ENCODE assay signal across 9 cellular contexts in the genomic region with DNA sequence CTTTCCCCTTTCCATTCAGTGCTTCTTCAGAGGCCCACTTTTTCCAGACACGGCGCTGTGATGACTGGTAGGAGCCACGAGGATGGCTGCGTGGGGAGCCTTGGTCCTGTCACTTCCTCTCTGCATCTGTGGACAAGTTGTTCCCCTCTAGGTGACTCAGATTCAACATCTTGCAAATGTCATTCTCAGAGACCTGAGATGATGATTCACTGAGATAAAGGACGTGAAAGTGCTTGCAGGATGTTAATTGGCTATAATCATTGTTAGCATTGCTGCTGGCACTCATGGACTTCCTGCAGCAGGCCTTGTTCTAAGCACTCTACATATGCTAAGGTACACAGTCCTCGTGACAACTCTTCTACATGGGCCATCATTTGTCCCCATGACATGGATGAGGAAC.
A peak's percentile ranks its signal among the peaks of the same experiment; 100 is the strongest.
DNase-seq lines count a peak whose midpoint lies in the region; ATAC-seq and TF ChIP-seq lines count a peak whose summit lies in the region.
"Had no signal": no experiment of that assay in that cellular context is flagged by ENCODE, and none has a peak within 500 bp of the region (broad histone marks: within the 10 kb centered on the region; RNA-seq: fewer than 3 reads in every experiment).

No MANE protein-coding gene starts in this region.

- DNase-seq in activated CD4-positive, alpha-beta T cell treated with anti-CD3 and anti-CD28 coated beads, Interleukin-2, amount 50 U/mL, for 48 hours, result peak; percentile 53 to 71
- no peak for DNase-seq in activated CD4-positive, alpha-beta T cell treated with anti-CD3 and anti-CD28 coated beads, Interleukin-2, amount 10 ng/mL, durations not matched to agents 7 days and 5 days
- DNase-seq in RKO (ENCODE audit: low spot score) (peak; percentile 9), epithelial cell of esophagus (ENCODE audit: low read depth) (peak; percentile 21), posterior vena cava (ENCODE audit: low spot score) (no peak), NCI-H82 (lab: John Stamatoyannopoulos, UW) (no peak)
- peak; percentile 72 for DNase-seq in stimulated activated naive CD8-positive, alpha-beta T cell treated with anti-CD3 and anti-CD28 coated beads, Interleukin-15, Interleukin-2, amounts not matched to agents 100 U/mL and 50 U/mL, for 24 hours

- no peak overlapping the region for H3K4me3 ChIP-seq in epithelial cell of esophagus (ENCODE audit: low read length)
- H3K4me3 ChIP-seq: lung had no signal

- no peaks in the 10 kb centered on the region for H3K9me3 Mint-ChIP-seq in activated CD4-positive, alpha-beta T cell treated with anti-CD3 and anti-CD28 coated beads, Interleukin-2, amount 10 ng/mL, durations not matched to agents 7 days and 5 days

- no peak overlapping the region for H3K4me3 Mint-ChIP-seq in activated CD4-positive, alpha-beta T cell treated with anti-CD3 and anti-CD28 coated beads, Interleukin-2, amount 10 ng/mL, durations not matched to agents 7 days and 5 days

- peak; percentile 97 for ATAC-seq in stimulated activated naive CD8-positive, alpha-beta T cell treated with anti-CD3 and anti-CD28 coated beads, Interleukin-15, Interleukin-2, amounts not matched to agents 100 U/mL and 50 U/mL, for 24 hours
- no peak for ATAC-seq in GM18519 (IDR thresholded peaks at IDR 0.05; ENCODE audit: low FRiP score, unreplicated experiment)

- CTCF ChIA-PET in activated CD4-positive, alpha-beta T cell treated with anti-CD3 and anti-CD28 coated beads, Interleukin-2, amount 10 ng/mL, durations not matched to agents 7 days and 5 days (lab: Charles Lee), result interaction anchor here (1.4 kb wide), 1 partner anchor 8 kb away, joined by 4 read pairs; no protein-coding TSS in a partner anchor

- no peak for TF ChIP-seq CTCF in epithelial cell of esophagus (IDR thresholded peaks at IDR 0.05; ENCODE audit: insufficient read depth, low read depth, low read length, missing control alignments)

- POLR2A ChIA-PET in activated CD4-positive, alpha-beta T cell treated with anti-CD3 and anti-CD28 coated beads, Interleukin-2, amount 10 ng/mL, durations not matched to agents 7 days and 5 days (lab: Charles Lee), result no interaction called here

- peaks cover 3% of the 10 kb centered on the region for H3K4me1 Mint-ChIP-seq in activated CD4-positive, alpha-beta T cell treated with anti-CD3 and anti-CD28 coated beads, Interleukin-2, amount 10 ng/mL, durations not matched to agents 7 days and 5 days

- no peaks in the 10 kb centered on the region for H3K36me3 Mint-ChIP-seq in activated CD4-positive, alpha-beta T cell treated with anti-CD3 and anti-CD28 coated beads, Interleukin-2, amount 10 ng/mL, durations not matched to agents 7 days and 5 days (ENCODE audit: low read depth)

- H3K27ac Mint-ChIP-seq in activated CD4-positive, alpha-beta T cell treated with anti-CD3 and anti-CD28 coated beads, Interleukin-2, amount 10 ng/mL, durations not matched to agents 7 days and 5 days, result no peak overlapping the region

- intact Hi-C loops in posterior vena cava (cut with DNase I), result no loop called here

- H3K27me3 Mint-ChIP-seq in activated CD4-positive, alpha-beta T cell treated with anti-CD3 and anti-CD28 coated beads, Interleukin-2, amount 10 ng/mL, durations not matched to agents 7 days and 5 days, result peaks cover 3% of the 10 kb centered on the region

Comparison
In these comparisons a context has a peak if more than half of its experiments do, and no peak if none do; other contexts are left out.
1. DNase-seq: peak in activated CD4-positive, alpha-beta T cell treated with anti-CD3 and anti-CD28 coated beads, Interleukin-2, amount 50 U/mL, for 48 hours (2 of 2), RKO (single experiment), epithelial cell of esophagus (single experiment) and stimulated activated naive CD8-positive, alpha-beta T cell treated with anti-CD3 and anti-CD28 coated beads, Interleukin-15, Interleukin-2, amounts not matched to agents 100 U/mL and 50 U/mL, for 24 hours (single experiment); none in activated CD4-positive, alpha-beta T cell treated with anti-CD3 and anti-CD28 coated beads, Interleukin-2, amount 10 ng/mL, durations not matched to agents 7 days and 5 days (single experiment), posterior vena cava (single experiment) and NCI-H82 (single experiment).